Comparison of ENCODE assay signal across 1 cellular context in genomic region chr3:105296182-105296822, GRCh38.
TF ChIP-seq lines count a peak whose summit lies in the region.

No MANE protein-coding gene starts in this region.

TF ChIP-seq in HepG2, 621 proteins besides CTCF, POLR2A, EP300 and RAD21 (continued from another document):
- peak; percentile 31; the same call in 1 of the 2 replicates for TF ChIP-seq GABPB1 (CRISPR knock-in tag; IDR thresholded peaks at IDR 0.05)
- peak; percentile 58; the same call in 1 of the 2 replicates for TF ChIP-seq KDM2A (CRISPR knock-in tag; IDR thresholded peaks at IDR 0.05; ENCODE audit: borderline replicate concordance, low read depth)
- peak; percentile 22; the same call in 1 of the 2 replicates for TF ChIP-seq ZNF687 (CRISPR knock-in tag; IDR thresholded peaks at IDR 0.05)
- TF ChIP-seq ETV5 (CRISPR knock-in tag; IDR thresholded peaks at IDR 0.05; ENCODE audit: borderline replicate concordance), result peak; percentile 45; the same call in 1 of the 2 replicates
- TF ChIP-seq RARA (CRISPR knock-in tag; IDR thresholded peaks at IDR 0.05), result peak; percentile 50; the same call in 1 of the 2 replicates
- TF ChIP-seq ZNF281 (CRISPR knock-in tag; IDR thresholded peaks at IDR 0.05; ENCODE audit: borderline replicate concordance), result peak; percentile 89
